8 cellular contexts compared by ENCODE assay signal in genomic region chr22:50342651-50343540, GRCh38. TPM values are rescaled to one million over a fixed set of nuclear protein-coding genes. Genes with fewer than 3 reads are reported as not detected.
DNase-seq lines count a peak whose midpoint lies in the region; ATAC-seq and TF ChIP-seq lines count a peak whose summit lies in the region.

A gene with protein sequence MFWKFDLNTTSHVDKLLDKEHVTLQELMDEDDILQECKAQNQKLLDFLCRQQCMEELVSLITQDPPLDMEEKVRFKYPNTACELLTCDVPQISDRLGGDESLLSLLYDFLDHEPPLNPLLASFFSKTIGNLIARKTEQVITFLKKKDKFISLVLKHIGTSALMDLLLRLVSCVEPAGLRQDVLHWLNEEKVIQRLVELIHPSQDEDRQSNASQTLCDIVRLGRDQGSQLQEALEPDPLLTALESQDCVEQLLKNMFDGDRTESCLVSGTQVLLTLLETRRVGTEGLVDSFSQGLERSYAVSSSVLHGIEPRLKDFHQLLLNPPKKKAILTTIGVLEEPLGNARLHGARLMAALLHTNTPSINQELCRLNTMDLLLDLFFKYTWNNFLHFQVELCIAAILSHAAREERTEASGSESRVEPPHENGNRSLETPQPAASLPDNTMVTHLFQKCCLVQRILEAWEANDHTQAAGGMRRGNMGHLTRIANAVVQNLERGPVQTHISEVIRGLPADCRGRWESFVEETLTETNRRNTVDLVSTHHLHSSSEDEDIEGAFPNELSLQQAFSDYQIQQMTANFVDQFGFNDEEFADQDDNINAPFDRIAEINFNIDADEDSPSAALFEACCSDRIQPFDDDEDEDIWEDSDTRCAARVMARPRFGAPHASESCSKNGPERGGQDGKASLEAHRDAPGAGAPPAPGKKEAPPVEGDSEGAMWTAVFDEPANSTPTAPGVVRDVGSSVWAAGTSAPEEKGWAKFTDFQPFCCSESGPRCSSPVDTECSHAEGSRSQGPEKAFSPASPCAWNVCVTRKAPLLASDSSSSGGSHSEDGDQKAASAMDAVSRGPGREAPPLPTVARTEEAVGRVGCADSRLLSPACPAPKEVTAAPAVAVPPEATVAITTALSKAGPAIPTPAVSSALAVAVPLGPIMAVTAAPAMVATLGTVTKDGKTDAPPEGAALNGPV (plus strand): TSS chr22:50343327. CDS start chr22:50393909, 50,582 bp downstream.

- H3K27ac ChIP-seq in ascending aorta, result peak within 1 kb of the TSS; percentile 53 to 83
- peak within 1 kb of the TSS; percentile 80 for H3K27ac ChIP-seq in hepatocyte

- no peaks in the 10 kb centered on the region for H3K27me3 Mint-ChIP-seq in T-helper 2 cell treated with Interferon-gamma antibody and Interleukin-4, amounts not matched to agents 5 μg/mL and 100 μg/mL, for 36 hours (ENCODE audit: low read depth)

- H3K79me2 ChIP-seq in hepatocyte, result peaks cover 22% of the 10 kb centered on the region

- no peaks in the 10 kb centered on the region for H3K9me3 Mint-ChIP-seq in T-helper 2 cell treated with Interferon-gamma antibody and Interleukin-4, amounts not matched to agents 5 μg/mL and 100 μg/mL, for 36 hours

- H3K9me3 ChIP-seq in ascending aorta, result no peaks in the 10 kb centered on the region
- no peaks in the 10 kb centered on the region for H3K9me3 ChIP-seq in hepatocyte (ENCODE audit: low read depth)

- peak within 1 kb of the TSS; percentile 97 for H3K4me2 ChIP-seq in hepatocyte

- H3K4me1 ChIP-seq in ascending aorta (peaks cover 3 to 4% of the 10 kb centered on the region in 2 donors), hepatocyte (ENCODE audit: insufficient read depth) (no peaks in the 10 kb centered on the region)

- peaks cover 12% of the 10 kb centered on the region for H4K20me1 ChIP-seq in hepatocyte (ENCODE audit: insufficient read depth, poor library complexity, severe bottlenecking)

- H3K36me3 Mint-ChIP-seq in T-helper 2 cell treated with Interferon-gamma antibody and Interleukin-4, amounts not matched to agents 5 μg/mL and 100 μg/mL, for 36 hours (ENCODE audit: low read depth), result no peaks in the 10 kb centered on the region

- H3K27me3 ChIP-seq in ascending aorta (no peaks in the 10 kb centered on the region), hepatocyte (no peaks in the 10 kb centered on the region)

- peak within 1 kb of the TSS; percentile 87 for H3K27ac Mint-ChIP-seq in T-helper 2 cell treated with Interferon-gamma antibody and Interleukin-4, amounts not matched to agents 5 μg/mL and 100 μg/mL, for 36 hours

- peak within 1 kb of the TSS; percentile 91 for H2AFZ ChIP-seq in hepatocyte

- H3K4me3 Mint-ChIP-seq in T-helper 2 cell treated with Interferon-gamma antibody and Interleukin-4, amounts not matched to agents 5 μg/mL and 100 μg/mL, for 36 hours, result peak within 1 kb of the TSS; percentile 83

- DNase-seq in ELR (ENCODE audit: low read depth) (peak; percentile 78), LHCN-M2 (ENCODE audit: low read depth) (peak; percentile 61), ascending aorta (ENCODE audit: low spot score in 2 of 2) (peak in 1 of 2 donors; percentile 91), hepatocyte (ENCODE audit: low spot score) (peak; percentile 92), retinal pigment epithelial cell (ENCODE audit: low read depth) (no peak), NCI-H187 (lab: John Stamatoyannopoulos, UW) (no peak)
- DNase-seq in T-helper 2 cell treated with Interferon-gamma antibody and Interleukin-4, amounts not matched to agents 5 μg/mL and 100 μg/mL, for 36 hours (ENCODE audit: low spot score), result peak; percentile 88

- peak within 1 kb of the TSS; percentile 81 to 100 for H3K4me3 ChIP-seq in ascending aorta
- peak within 1 kb of the TSS; percentile 27 for H3K4me3 ChIP-seq in hepatocyte
- peak within 1 kb of the TSS; percentile 69 for H3K4me3 ChIP-seq in retinal pigment epithelial cell (ENCODE audit: low read length)

- H3K36me3 ChIP-seq in ascending aorta (no peaks in the 10 kb centered on the region), hepatocyte (replicated peaks; ENCODE audit: insufficient read depth, low read depth) (no peaks in the 10 kb centered on the region)

- H3K4me1 Mint-ChIP-seq in T-helper 2 cell treated with Interferon-gamma antibody and Interleukin-4, amounts not matched to agents 5 μg/mL and 100 μg/mL, for 36 hours (ENCODE audit: low read depth), result peaks cover 7% of the 10 kb centered on the region

- peak; percentile 64 for ATAC-seq in GM21723 (IDR thresholded peaks at IDR 0.05; ENCODE audit: unreplicated experiment)

- no peaks in the 10 kb centered on the region for H3K9me2 ChIP-seq in hepatocyte (replicated peaks; ENCODE audit: insufficient read depth)

- intact Hi-C loops in ascending aorta (cut with DNase I), result loop anchor here (1.0 to 2.0 kb wide), 5 partner anchors 16 to 98 kb away; partner anchors contain the start of genes DENND6B and TUBGCP6

- TF ChIP-seq CTCF in ascending aorta (IDR thresholded peaks at IDR 0.05), result no peak
- no peak for TF ChIP-seq CTCF in hepatocyte (IDR thresholded peaks at IDR 0.05; ENCODE audit: poor library complexity)
- no peak for TF ChIP-seq CTCF in retinal pigment epithelial cell (conservative IDR thresholded peaks at IDR 0.05; ENCODE audit: low read depth, low read length)

- 1% methylated on average over 62 of the region's 87 CpGs for WGBS in hepatocyte (ENCODE audit: low lambda C conversion rate, missing lambda C conversion rate)

RNA-seq across cellular contexts. Expression of the gene that starts here (rescaled TPM):
- total RNA-seq in LHCN-M2 (2014; rRNA removed), result 62.8 and 64.2 TPM in 2 replicates
- 27.7 TPM for polyA plus RNA-seq in LHCN-M2 (2012)
- 55.5 TPM for total RNA-seq in ascending aorta
- 43.9 and 57.9 TPM in 2 replicates for total RNA-seq in hepatocyte
- 44.1 and 47.0 TPM in 2 replicates for polyA plus RNA-seq in hepatocyte

Comparison
In these comparisons a context has a peak if more than half of its experiments do, and no peak if none do; other contexts are left out.
1. DNase-seq: peak in ELR (single experiment), LHCN-M2 (single experiment), T-helper 2 cell treated with Interferon-gamma antibody and Interleukin-4, amounts not matched to agents 5 μg/mL and 100 μg/mL, for 36 hours (single experiment) and hepatocyte (single experiment); none in retinal pigment epithelial cell (single experiment) and NCI-H187 (0 of 2).
2. H3K4me3 ChIP-seq: peak in every context shown above with its lines; median percentile 90 in ascending aorta; 69 in retinal pigment epithelial cell; 27 in hepatocyte.